Comparison of ENCODE assay signal across 10 cellular contexts in the genomic region with DNA sequence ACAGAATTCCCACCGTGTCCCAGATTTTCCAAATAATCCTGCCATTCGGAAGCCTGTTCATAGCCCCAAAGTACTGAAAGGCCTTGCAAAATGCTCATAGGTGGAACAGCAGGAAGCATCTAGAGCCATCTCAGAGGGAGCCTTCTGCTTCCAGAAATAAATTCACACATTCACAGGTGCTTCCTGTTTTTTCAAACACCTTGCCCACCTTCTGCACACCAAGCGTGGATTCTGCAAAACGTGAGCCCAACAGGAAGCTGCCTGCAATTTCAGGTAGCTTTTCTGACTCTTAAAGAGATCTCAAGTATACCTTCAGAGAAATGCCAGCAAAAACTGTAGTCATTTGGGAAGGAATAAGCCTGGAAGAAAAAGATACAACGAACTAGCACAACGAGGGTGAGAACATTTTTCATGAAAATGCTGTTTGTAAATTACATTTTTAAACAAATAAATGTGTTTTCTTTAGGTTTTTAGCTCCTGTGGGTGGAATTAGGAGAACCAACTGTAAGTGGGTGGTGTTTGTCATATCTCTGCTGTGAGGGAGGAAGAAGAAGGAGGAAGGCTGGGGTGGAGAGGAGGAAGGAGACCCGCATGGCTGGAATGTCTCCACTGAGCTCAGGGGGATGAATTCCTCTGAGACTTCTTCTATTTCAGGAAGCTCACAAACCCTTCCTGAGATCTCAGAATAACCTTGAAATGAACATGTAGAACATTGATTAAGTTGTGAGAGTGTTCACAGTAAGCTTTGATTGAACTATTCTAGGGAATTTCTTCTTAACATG. TPM values are rescaled to one million over a fixed set of nuclear protein-coding genes. Genes with fewer than 3 reads are reported as not detected.
A peak's percentile ranks its signal among the peaks of the same experiment; 100 is the strongest.
DNase-seq lines count a peak whose midpoint lies in the region; ATAC-seq and TF ChIP-seq lines count a peak whose summit lies in the region.
"Had no signal": no experiment of that assay in that cellular context is flagged by ENCODE, and none has a peak within 500 bp of the region (broad histone marks: within the 10 kb centered on the region; RNA-seq: fewer than 3 reads in every experiment).

A gene (plus strand): TSS at position 264 of the 782 bp plus-strand sequence.

- H2AFZ ChIP-seq in Loucy (ENCODE audit: low read length), result peak within 1 kb of the TSS; percentile 74

- H3K4me3 ChIP-seq in Loucy (ENCODE audit: low read length, poor library complexity, severe bottlenecking) (no peak within 1 kb of the TSS), mononuclear cell (ENCODE audit: low read length) (peak within 1 kb of the TSS; percentile 4)

- H3F3A ChIP-seq in Loucy (ENCODE audit: low read depth), result no peaks in the 10 kb centered on the region

- H3K79me2 ChIP-seq in Loucy (ENCODE audit: insufficient read depth, low read length), result no peaks in the 10 kb centered on the region

- H3K9ac ChIP-seq in Loucy (ENCODE audit: low read depth, low read length, poor library complexity, severe bottlenecking), result no peak within 1 kb of the TSS

- intact Hi-C loops in head of caudate nucleus (cut with DNase I), result no loop called here

- no peak for TF ChIP-seq CTCF in Loucy (conservative IDR thresholded peaks at IDR 0.05; ENCODE audit: low read length)

- H3K9me3 ChIP-seq in Loucy (ENCODE audit: insufficient read depth, low read depth, low read length) (no peaks in the 10 kb centered on the region), mononuclear cell (ENCODE audit: low read depth, low read length) (no peaks in the 10 kb centered on the region)

- peak; percentile 54 for ATAC-seq in GM18867 (IDR thresholded peaks at IDR 0.05; ENCODE audit: unreplicated experiment)
- peak; percentile 48 for ATAC-seq in GM21576 (IDR thresholded peaks at IDR 0.05; ENCODE audit: unreplicated experiment)

- peak within 1 kb of the TSS; percentile 20 for H3K4me2 ChIP-seq in Loucy (ENCODE audit: low read depth, low read length, poor library complexity, severe bottlenecking)

- H3K9me2 ChIP-seq in Loucy (replicated peaks; ENCODE audit: low read depth, low read length), result no peaks in the 10 kb centered on the region

- H3K27me3 ChIP-seq in Loucy (ENCODE audit: insufficient read depth, low read length, poor library complexity, severe bottlenecking) (no peaks in the 10 kb centered on the region), mononuclear cell (ENCODE audit: insufficient read depth, low read length) (no peaks in the 10 kb centered on the region)

- no peaks in the 10 kb centered on the region for H4K20me1 ChIP-seq in Loucy (ENCODE audit: insufficient read depth, low read length, poor library complexity, severe bottlenecking)

- no peak for DNase-seq in head of caudate nucleus
- no peak for DNase-seq in COLO668 (lab: John Stamatoyannopoulos, UW; ENCODE audit: unreplicated experiment)
- no peak for DNase-seq in superior temporal gyrus (ENCODE audit: extremely low spot score)
- DNase-seq: NCI-H2171 treated with DMSO at 0.1 percent for 48 hours; stimulated activated CD4-positive, alpha-beta T cell treated with anti-CD3 and anti-CD28 coated beads, Interleukin-4, amount 100 ng/mL, for 4 hours had no signal

- H3K4me1 ChIP-seq in Loucy (ENCODE audit: insufficient read depth, low read length, poor library complexity, severe bottlenecking) (peaks cover 13% of the 10 kb centered on the region), mononuclear cell (ENCODE audit: insufficient read depth, low read length) (peaks cover 16% of the 10 kb centered on the region)

- H3K36me3 ChIP-seq in Loucy (ENCODE audit: insufficient read depth, low read length), result no peaks in the 10 kb centered on the region

RNA-seq across cellular contexts. Expression of the gene that starts here (rescaled TPM):
- 1.7 TPM for total RNA-seq in mononuclear cell
- total RNA-seq: glomerular endothelial cell had no signal
